33 cellular contexts compared by ENCODE assay signal in the genomic region with DNA sequence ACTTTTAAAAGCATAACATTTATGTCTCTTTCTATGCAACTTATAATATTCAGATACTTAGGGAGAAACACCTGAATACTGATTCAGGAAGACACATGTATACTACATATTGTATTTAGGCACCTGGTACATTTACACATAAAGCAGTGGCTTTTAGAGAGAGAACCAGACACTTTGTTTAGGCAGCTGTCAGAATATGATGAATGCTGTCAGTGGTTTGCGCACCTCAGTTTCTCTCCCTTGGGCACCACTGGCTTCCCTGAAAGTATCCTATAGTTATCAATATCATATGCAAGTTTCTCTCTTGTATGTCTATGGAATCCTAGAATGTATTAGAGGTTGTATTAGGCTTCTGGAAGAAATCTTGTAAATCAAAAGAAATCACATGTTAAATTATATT.
DNase-seq lines count a peak whose midpoint lies in the region; FAIRE-seq and TF ChIP-seq lines count a peak whose summit lies in the region.
"Had no signal": no experiment of that assay in that cellular context is flagged by ENCODE, and none has a peak within 500 bp of the region (broad histone marks: within the 10 kb centered on the region; RNA-seq: fewer than 3 reads in every experiment).

No MANE protein-coding gene starts in this region.

- FAIRE-seq in H54 (lab: Jason Lieb, UNC): peak; percentile 61
- FAIRE-seq: A204.1, A549, D721Med had no signal

- TF ChIP-seq CTCF in neural cell (IDR thresholded peaks at IDR 0.05; ENCODE audit: poor library complexity, severe bottlenecking) (no peak), osteoblast (IDR thresholded peaks at IDR 0.05; ENCODE audit: extremely low read depth, low read depth, low read length) (no peak)

- H3K27ac ChIP-seq in neural cell (ENCODE audit: low read length) (peak overlapping the region; percentile 25), osteoblast (ENCODE audit: low read depth, low read length) (no peak overlapping the region)
- H3K27ac ChIP-seq: 22Rv1; A549; BLaER1; BLaER1 treated with 17β-estradiol and CSF1 and Interleukin-3, amounts not matched to agents 10 nM and 100 nM; C4-2B had no signal

- H3F3A ChIP-seq in neural cell (ENCODE audit: insufficient read depth, low read length, poor library complexity, severe bottlenecking): no peaks in the 10 kb centered on the region

- H3K4me3 ChIP-seq in neural cell (ENCODE audit: low read length) (no peak overlapping the region), osteoblast (ENCODE audit: insufficient read depth, low read length) (no peak overlapping the region)
- H3K4me3 ChIP-seq: A549; BLaER1; BLaER1 treated with 17β-estradiol and CSF1 and Interleukin-3, amounts not matched to agents 10 nM and 100 nM had no signal

- H3K9ac ChIP-seq in neural cell (ENCODE audit: low read length): no peak overlapping the region
- H3K9ac ChIP-seq: BLaER1; BLaER1 treated with 17β-estradiol and CSF1 and Interleukin-3, amounts not matched to agents 10 nM and 100 nM had no signal

- DNase-seq in H54 (ENCODE audit: insufficient read length, low spot score) (no peak), osteoblast (ENCODE audit: insufficient read length, low spot score, missing footprints) (peak; percentile 32), midbrain (lab: John Stamatoyannopoulos, UW) (no peak), HT-29 (ENCODE audit: low spot score) (no peak), SKM-1 treated with dmso at 0.1 percent for 144 hours (lab: John Stamatoyannopoulos, UW; ENCODE audit: unreplicated experiment) (no peak)
- DNase-seq: 8988T; ACHN; AML-193; BE2C; C1 segment of cervical spinal cord; Caco-2; Calu3; CD4-positive, alpha-beta memory T cell; CD4-positive, alpha-beta T cell; CD4-positive, CD25-positive, alpha-beta regulatory T cell; CD8-positive, alpha-beta memory T cell; CD8-positive, alpha-beta T cell; COR-L47; DMS 273 treated with DMSO at 0.1 percent for 48 hours; DMS153; DMS53; DMS79; DMS79 treated with DMSO at 0.1 percent for 48 hours; DND-41; EL had no signal

- no peaks in the 10 kb centered on the region for H3K27me3 ChIP-seq in neural cell (ENCODE audit: insufficient read depth, low read depth, low read length)
- no peaks in the 10 kb centered on the region for H3K27me3 ChIP-seq in osteoblast (ENCODE audit: insufficient read depth, low read length)
- H3K27me3 ChIP-seq: BE2C; BLaER1; BLaER1 treated with 17β-estradiol and CSF1 and Interleukin-3, amounts not matched to agents 10 nM and 100 nM had no signal

- peak; percentile 94 for TF ChIP-seq EP300 in neural cell (conservative IDR thresholded peaks at IDR 0.05; ENCODE audit: poor library complexity, severe bottlenecking)

- no peaks in the 10 kb centered on the region for H3K9me2 ChIP-seq in neural cell (ENCODE audit: insufficient read depth, low read length)

- no peak for TF ChIP-seq POLR2A in H54 (IDR thresholded peaks at IDR 0.05; ENCODE audit: low read depth, low read length)

- H3K4me1 ChIP-seq in osteoblast (ENCODE audit: insufficient read depth, low read length): no peaks in the 10 kb centered on the region
- H3K4me1 ChIP-seq: A549; BLaER1; BLaER1 treated with 17β-estradiol and CSF1 and Interleukin-3, amounts not matched to agents 10 nM and 100 nM; Caco-2 had no signal

- H4K20me1 ChIP-seq in neural cell (ENCODE audit: insufficient read depth) (no peaks in the 10 kb centered on the region), osteoblast (ENCODE audit: insufficient read depth, low read length) (no peaks in the 10 kb centered on the region)
- H4K20me1 ChIP-seq: BLaER1; BLaER1 treated with 17β-estradiol and CSF1 and Interleukin-3, amounts not matched to agents 10 nM and 100 nM had no signal

- H3K36me3 ChIP-seq in neural cell (ENCODE audit: insufficient read depth, low read length): no peaks in the 10 kb centered on the region
- no peaks in the 10 kb centered on the region for H3K36me3 ChIP-seq in osteoblast (ENCODE audit: insufficient read depth, low read length)
- H3K36me3 ChIP-seq: BE2C; BLaER1; BLaER1 treated with 17β-estradiol and CSF1 and Interleukin-3, amounts not matched to agents 10 nM and 100 nM had no signal

- TF ChIP-seq RAD21 in neural cell (conservative IDR thresholded peaks at IDR 0.05): no peak

- H3K79me2 ChIP-seq in neural cell (replicated peaks; ENCODE audit: insufficient read depth, low read length): no peaks in the 10 kb centered on the region
- no peaks in the 10 kb centered on the region for H3K79me2 ChIP-seq in osteoblast (ENCODE audit: insufficient read depth, low read length)

- no peak overlapping the region for H3K4me2 ChIP-seq in neural cell (ENCODE audit: low read length)
- no peak overlapping the region for H3K4me2 ChIP-seq in osteoblast (ENCODE audit: insufficient read depth, low read length)
- H3K4me2 ChIP-seq: A549; BLaER1; BLaER1 treated with 17β-estradiol and CSF1 and Interleukin-3, amounts not matched to agents 10 nM and 100 nM had no signal

- H3K9me3 ChIP-seq in neural cell (ENCODE audit: low read length) (no peaks in the 10 kb centered on the region), osteoblast (ENCODE audit: low read depth, low read length) (no peaks in the 10 kb centered on the region)
- H3K9me3 ChIP-seq: BE2C, BLaER1, Caco-2 had no signal

- H2AFZ ChIP-seq in neural cell (ENCODE audit: low read depth, low read length) (no peak overlapping the region), osteoblast (ENCODE audit: low read length) (no peak overlapping the region)

TF ChIP-seq in neural cell, 6 proteins besides CTCF, POLR2A, EP300 and RAD21:
- peak; percentile 67 for TF ChIP-seq POLR2AphosphoS5 (IDR thresholded peaks at IDR 0.05)
- TF ChIP-seq, protein P1, sequence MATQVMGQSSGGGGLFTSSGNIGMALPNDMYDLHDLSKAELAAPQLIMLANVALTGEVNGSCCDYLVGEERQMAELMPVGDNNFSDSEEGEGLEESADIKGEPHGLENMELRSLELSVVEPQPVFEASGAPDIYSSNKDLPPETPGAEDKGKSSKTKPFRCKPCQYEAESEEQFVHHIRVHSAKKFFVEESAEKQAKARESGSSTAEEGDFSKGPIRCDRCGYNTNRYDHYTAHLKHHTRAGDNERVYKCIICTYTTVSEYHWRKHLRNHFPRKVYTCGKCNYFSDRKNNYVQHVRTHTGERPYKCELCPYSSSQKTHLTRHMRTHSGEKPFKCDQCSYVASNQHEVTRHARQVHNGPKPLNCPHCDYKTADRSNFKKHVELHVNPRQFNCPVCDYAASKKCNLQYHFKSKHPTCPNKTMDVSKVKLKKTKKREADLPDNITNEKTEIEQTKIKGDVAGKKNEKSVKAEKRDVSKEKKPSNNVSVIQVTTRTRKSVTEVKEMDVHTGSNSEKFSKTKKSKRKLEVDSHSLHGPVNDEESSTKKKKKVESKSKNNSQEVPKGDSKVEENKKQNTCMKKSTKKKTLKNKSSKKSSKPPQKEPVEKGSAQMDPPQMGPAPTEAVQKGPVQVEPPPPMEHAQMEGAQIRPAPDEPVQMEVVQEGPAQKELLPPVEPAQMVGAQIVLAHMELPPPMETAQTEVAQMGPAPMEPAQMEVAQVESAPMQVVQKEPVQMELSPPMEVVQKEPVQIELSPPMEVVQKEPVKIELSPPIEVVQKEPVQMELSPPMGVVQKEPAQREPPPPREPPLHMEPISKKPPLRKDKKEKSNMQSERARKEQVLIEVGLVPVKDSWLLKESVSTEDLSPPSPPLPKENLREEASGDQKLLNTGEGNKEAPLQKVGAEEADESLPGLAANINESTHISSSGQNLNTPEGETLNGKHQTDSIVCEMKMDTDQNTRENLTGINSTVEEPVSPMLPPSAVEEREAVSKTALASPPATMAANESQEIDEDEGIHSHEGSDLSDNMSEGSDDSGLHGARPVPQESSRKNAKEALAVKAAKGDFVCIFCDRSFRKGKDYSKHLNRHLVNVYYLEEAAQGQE (IDR thresholded peaks at IDR 0.05; ENCODE audit: borderline replicate concordance): no peak
- no peak for TF ChIP-seq TAF1 (IDR thresholded peaks at IDR 0.05; ENCODE audit: low read depth)
- no peak for TF ChIP-seq SMC3 (conservative IDR thresholded peaks at IDR 0.05; ENCODE audit: poor library complexity)
- peak; percentile 9 for TF ChIP-seq MXI1 (conservative IDR thresholded peaks at IDR 0.05; ENCODE audit: poor library complexity, severe bottlenecking)
